In genomic region chr9:130073373-130073772, GRCh38 we compare ENCODE assay signal across 1 cellular context.
TF ChIP-seq lines count a peak whose summit lies in the region.

No MANE protein-coding gene starts in this region.

TF ChIP-seq in IMR-90, 13 proteins besides CTCF, POLR2A, EP300 and RAD21:
- TF ChIP-seq CEBPB (IDR thresholded peaks at IDR 0.05; ENCODE audit: low read depth, low read length) (no peak), MAZ (IDR thresholded peaks at IDR 0.05; ENCODE audit: borderline replicate concordance, low read depth, low read length) (no peak), NFE2L2 (IDR thresholded peaks at IDR 0.05; ENCODE audit: low read depth, low read length) (no peak), FOS (IDR thresholded peaks at IDR 0.05; ENCODE audit: low read depth, low read length) (no peak), RFX5 (IDR thresholded peaks at IDR 0.05; ENCODE audit: low read depth, low read length) (no peak), MXI1 (IDR thresholded peaks at IDR 0.05; ENCODE audit: borderline replicate concordance, low read depth, low read length) (no peak), BHLHE40 (IDR thresholded peaks at IDR 0.05; ENCODE audit: low read depth, low read length) (no peak), MAFK (IDR thresholded peaks at IDR 0.05; ENCODE audit: low read depth, low read length) (no peak)
- TF ChIP-seq, protein P1, sequence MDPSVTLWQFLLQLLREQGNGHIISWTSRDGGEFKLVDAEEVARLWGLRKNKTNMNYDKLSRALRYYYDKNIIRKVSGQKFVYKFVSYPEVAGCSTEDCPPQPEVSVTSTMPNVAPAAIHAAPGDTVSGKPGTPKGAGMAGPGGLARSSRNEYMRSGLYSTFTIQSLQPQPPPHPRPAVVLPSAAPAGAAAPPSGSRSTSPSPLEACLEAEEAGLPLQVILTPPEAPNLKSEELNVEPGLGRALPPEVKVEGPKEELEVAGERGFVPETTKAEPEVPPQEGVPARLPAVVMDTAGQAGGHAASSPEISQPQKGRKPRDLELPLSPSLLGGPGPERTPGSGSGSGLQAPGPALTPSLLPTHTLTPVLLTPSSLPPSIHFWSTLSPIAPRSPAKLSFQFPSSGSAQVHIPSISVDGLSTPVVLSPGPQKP (IDR thresholded peaks at IDR 0.05; ENCODE audit: borderline replicate concordance, low read depth, low read length): no peak
- TF ChIP-seq, protein P2, sequence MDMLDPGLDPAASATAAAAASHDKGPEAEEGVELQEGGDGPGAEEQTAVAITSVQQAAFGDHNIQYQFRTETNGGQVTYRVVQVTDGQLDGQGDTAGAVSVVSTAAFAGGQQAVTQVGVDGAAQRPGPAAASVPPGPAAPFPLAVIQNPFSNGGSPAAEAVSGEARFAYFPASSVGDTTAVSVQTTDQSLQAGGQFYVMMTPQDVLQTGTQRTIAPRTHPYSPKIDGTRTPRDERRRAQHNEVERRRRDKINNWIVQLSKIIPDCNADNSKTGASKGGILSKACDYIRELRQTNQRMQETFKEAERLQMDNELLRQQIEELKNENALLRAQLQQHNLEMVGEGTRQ (IDR thresholded peaks at IDR 0.05; ENCODE audit: low read depth, low read length): no peak
